ENCODE assay signal across 18 cellular contexts in the genomic region with DNA sequence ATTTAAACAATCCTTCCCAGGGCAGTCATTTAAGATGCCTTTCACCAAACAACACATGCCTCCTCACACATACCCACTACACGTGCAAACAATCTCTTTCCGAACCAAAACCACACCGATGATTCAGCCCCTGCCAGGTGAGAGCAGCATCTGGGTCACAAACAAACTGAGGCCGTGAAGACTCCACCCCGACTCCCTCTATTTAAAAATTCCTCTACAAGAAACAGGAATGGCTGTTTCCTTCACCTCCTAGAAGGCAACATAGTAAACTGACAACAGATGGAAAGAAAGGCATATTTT. TPM values are rescaled to one million over a fixed set of nuclear protein-coding genes. Genes with fewer than 3 reads are reported as not detected.
DNase-seq lines count a peak whose midpoint lies in the region; ATAC-seq and TF ChIP-seq lines count a peak whose summit lies in the region.
"Had no signal": no experiment of that assay in that cellular context is flagged by ENCODE, and none has a peak within 500 bp of the region (broad histone marks: within the 10 kb centered on the region; RNA-seq: fewer than 3 reads in every experiment).

No MANE protein-coding gene starts in this region.

- no peaks in the 10 kb centered on the region for H3K36me3 ChIP-seq in muscle layer of colon (ENCODE audit: insufficient read depth, low read length)
- H3K36me3 ChIP-seq: HAP-1, thyroid gland had no signal

- no peaks in the 10 kb centered on the region for H3K9me3 ChIP-seq in muscle layer of colon (ENCODE audit: low read length)
- H3K9me3 ChIP-seq: HAP-1, psoas muscle, thyroid gland had no signal

- peak overlapping the region in 1 of 5 experiments; percentile 6 for H3K4me3 Mint-ChIP-seq in brain
- H3K4me3 Mint-ChIP-seq: activated CD4-positive, alpha-beta memory T cell treated with anti-CD3 and anti-CD28 coated beads, Interleukin-2, amount 10 ng/mL, durations not matched to agents 7 days and 5 days had no signal

- no peaks in the 10 kb centered on the region for H3K9me3 Mint-ChIP-seq in brain
- H3K9me3 Mint-ChIP-seq: activated CD4-positive, alpha-beta memory T cell treated with anti-CD3 and anti-CD28 coated beads, Interleukin-2, amount 10 ng/mL, durations not matched to agents 7 days and 5 days had no signal

- H3K4me3 ChIP-seq in muscle layer of colon (ENCODE audit: low read depth in 1 of 2, low read length in 2 of 2): peak overlapping the region in 1 of 2 donors; percentile 28
- H3K4me3 ChIP-seq: HAP-1, K562, psoas muscle, thyroid gland had no signal

- H3K9ac ChIP-seq in muscle layer of colon (ENCODE audit: low read length): peak overlapping the region; percentile 13

- no peaks in the 10 kb centered on the region for H3K27me3 ChIP-seq in muscle layer of colon (ENCODE audit: control insufficient read depth in 1 of 2, insufficient read depth in 2 of 2, low read length in 2 of 2)
- H3K27me3 ChIP-seq: thyroid gland had no signal

- H3K4me1 Mint-ChIP-seq in brain: peaks cover 73% of the 10 kb centered on the region

- H3K27ac ChIP-seq in muscle layer of colon (ENCODE audit: low read depth, low read length): peak overlapping the region; percentile 81
- H3K27ac ChIP-seq: psoas muscle, thyroid gland had no signal

- ATAC-seq in GM19452 (IDR thresholded peaks at IDR 0.05; ENCODE audit: unreplicated experiment) (no peak), GM18868 (IDR thresholded peaks at IDR 0.05; ENCODE audit: unreplicated experiment) (no peak)
- ATAC-seq: K562, psoas muscle had no signal

- peak; percentile 6 for DNase-seq in stimulated activated CD8-positive, alpha-beta memory T cell treated with anti-CD3 and anti-CD28 coated beads, Interleukin-12 subunit alpha, Interleukin-12 subunit beta, amount 100 ng/mL, for 4 hours (ENCODE audit: low read depth)
- no peak for DNase-seq in stimulated activated CD8-positive, alpha-beta memory T cell treated with anti-CD3 and anti-CD28 coated beads, Interleukin-4, amount 100 ng/mL, for 48 hours
- no peak for DNase-seq in D341Med (ENCODE audit: low spot score)
- no peak for DNase-seq in ACHN
- DNase-seq: activated CD4-positive, alpha-beta memory T cell treated with anti-CD3 and anti-CD28 coated beads, Interleukin-2, amount 10 ng/mL, durations not matched to agents 7 days and 5 days; amygdala; effector CD4-positive, alpha-beta T cell; head of caudate nucleus; psoas muscle; SW 1271; thyroid gland had no signal

- H3K27ac Mint-ChIP-seq in brain: peak overlapping the region in 3 of 5 experiments; percentile 24 to 98 (median 97)
- H3K27ac Mint-ChIP-seq: activated CD4-positive, alpha-beta memory T cell treated with anti-CD3 and anti-CD28 coated beads, Interleukin-2, amount 10 ng/mL, durations not matched to agents 7 days and 5 days had no signal

- no peak for TF ChIP-seq CTCF in brain (conservative IDR thresholded peaks at IDR 0.05)

- in situ Hi-C loops in ACHN (cut with HindIII; ENCODE audit: low pct_ligation_motif_present, low pct_unique_long_range_greater_than_20kb, low sequenced_read_pairs): no loop called here

- H3K4me1 ChIP-seq in muscle layer of colon (ENCODE audit: insufficient read depth, low read length): peaks cover 83% of the 10 kb centered on the region
- H3K4me1 ChIP-seq: HAP-1 had no signal

- no peaks in the 10 kb centered on the region for H3K27me3 Mint-ChIP-seq in brain
- H3K27me3 Mint-ChIP-seq: activated CD4-positive, alpha-beta memory T cell treated with anti-CD3 and anti-CD28 coated beads, Interleukin-2, amount 10 ng/mL, durations not matched to agents 7 days and 5 days had no signal

- H3K36me3 Mint-ChIP-seq in brain: no peaks in the 10 kb centered on the region

RNA-seq across cellular contexts. Expression of a gene that starts 8.6 kb away (rescaled TPM):
- polyA plus RNA-seq in brain (ENCODE audit: insufficient read depth, low read depth, low replicate concordance): 243 TPM

RNA-seq across cellular contexts. Expression of a gene that starts 32.4 kb away (rescaled TPM):
- polyA plus RNA-seq in brain (ENCODE audit: insufficient read depth, low read depth, low replicate concordance): not detected
- polyA plus RNA-seq: BJ, K562, psoas muscle had no signal
